Comparison of ENCODE assay signal across 2 cellular contexts in genomic region chr11:102121329-102121728, GRCh38.
TF ChIP-seq lines count a peak whose summit lies in the region.

No MANE protein-coding gene starts in this region.

TF ChIP-seq in HepG2, 621 proteins besides CTCF, POLR2A, EP300 and RAD21:
- TF ChIP-seq CEBPG (CRISPR knock-in tag; IDR thresholded peaks at IDR 0.05) (peak; percentile 49), GZF1 (CRISPR knock-in tag; IDR thresholded peaks at IDR 0.05) (no peak), CEBPB (IDR thresholded peaks at IDR 0.05; ENCODE audit: borderline replicate concordance, low read depth, low read length) (peak; percentile 45; the same call in 1 of the 2 replicates)

TF ChIP-seq in liver, 16 proteins besides CTCF, POLR2A, EP300 and RAD21:
- peak; percentile 17 for TF ChIP-seq REST (IDR thresholded peaks at IDR 0.05)
- TF ChIP-seq NR2F2 (IDR thresholded peaks at IDR 0.05), result no peak
